8 cellular contexts compared by ENCODE assay signal in the genomic region with DNA sequence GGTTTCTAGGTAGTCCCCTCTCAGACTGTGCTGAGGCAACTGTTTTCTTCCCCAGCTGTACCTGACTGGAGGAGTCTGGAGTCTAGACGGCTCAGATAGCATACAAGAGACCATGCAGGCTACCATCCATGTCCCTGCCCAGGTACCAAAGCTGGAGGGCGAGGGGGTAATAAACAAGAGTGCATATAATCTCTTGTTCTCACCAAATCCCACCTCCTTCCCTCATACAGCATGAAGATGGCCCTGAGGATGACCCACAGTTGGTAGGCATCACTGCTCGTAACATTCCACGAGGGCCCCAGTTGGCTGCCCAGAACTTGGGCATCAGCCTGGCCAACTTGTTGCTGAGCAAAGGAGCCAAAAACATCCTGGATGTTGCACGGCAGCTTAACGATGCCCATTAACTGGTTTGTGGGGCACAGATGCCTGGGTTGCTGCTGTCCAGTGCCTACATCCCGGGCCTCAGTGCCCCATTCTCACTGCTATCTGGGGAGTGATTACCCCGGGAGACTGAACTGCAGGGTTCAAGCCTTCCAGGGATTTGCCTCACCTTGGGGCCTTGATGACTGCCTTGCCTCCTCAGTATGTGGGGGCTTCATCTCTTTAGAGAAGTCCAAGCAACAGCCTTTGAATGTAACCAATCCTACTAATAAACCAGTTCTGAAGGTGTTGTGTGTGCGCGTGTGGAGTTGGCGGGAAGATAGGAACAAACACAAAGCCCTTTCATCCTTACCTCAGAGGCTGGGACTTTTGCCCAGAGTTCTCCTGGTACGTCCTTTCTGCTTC. TPM values are rescaled to one million over a fixed set of nuclear protein-coding genes. Genes with fewer than 3 reads are reported as not detected.
DNase-seq lines count a peak whose midpoint lies in the region; ATAC-seq and TF ChIP-seq lines count a peak whose summit lies in the region.

No MANE protein-coding gene starts in this region.

- H3K27me3 ChIP-seq in cardiac muscle cell (no peaks in the 10 kb centered on the region), heart left ventricle (no peaks in the 10 kb centered on the region), iPS-15b (ENCODE audit: control insufficient read depth, insufficient read depth, low read length) (no peaks in the 10 kb centered on the region)

- H3K36me3 Mint-ChIP-seq in activated CD8-positive, alpha-beta T cell treated with anti-CD3 and anti-CD28 coated beads for 36 hours (ENCODE audit: low read depth), result peaks cover 61% of the 10 kb centered on the region
- H3K36me3 Mint-ChIP-seq in type B pancreatic cell, result peaks cover 24% of the 10 kb centered on the region

- peaks cover 29% of the 10 kb centered on the region for H3K36me3 ChIP-seq in cardiac muscle cell
- peaks cover 0 to 44% (median 30%) of the 10 kb centered on the region in 9 donors for H3K36me3 ChIP-seq in heart left ventricle
- H3K36me3 ChIP-seq in iPS-15b (ENCODE audit: control insufficient read depth, insufficient read depth, low read length), result peaks cover 19% of the 10 kb centered on the region

- CTCF ChIA-PET in activated CD8-positive, alpha-beta T cell treated with anti-CD3 and anti-CD28 coated beads for 36 hours (lab: Charles Lee), result interaction anchor here (0.7 to 1.7 kb wide), 4 partner anchors 14 to 103 kb away, joined by 3 to 7 read pairs (median 3); partner anchors contain the start of genes C2CD2L and VPS11

- no peaks in the 10 kb centered on the region for H3K9me3 Mint-ChIP-seq in activated CD8-positive, alpha-beta T cell treated with anti-CD3 and anti-CD28 coated beads for 36 hours
- no peaks in the 10 kb centered on the region for H3K9me3 Mint-ChIP-seq in type B pancreatic cell

- POLR2A ChIA-PET in activated CD8-positive, alpha-beta T cell treated with anti-CD3 and anti-CD28 coated beads for 36 hours (lab: Charles Lee), result interaction anchor here (0.6 to 7.0 kb wide), 22 partner anchors 8 to 230 kb away, joined by 3 to 107 read pairs (median 5); partner anchors contain the start of genes C2CD2L, DPAGT1, HINFP and HMBS

- intact Hi-C loops in heart left ventricle (cut with DNase I), result loop anchor here in 1 of 10 donors (5.0 to 10.0 kb wide), 2 partner anchors 34 to 102 kb away; no protein-coding TSS in a partner anchor
- intact Hi-C loops in activated CD8-positive, alpha-beta T cell treated with anti-CD3 and anti-CD28 coated beads for 36 hours (cut with micrococcal nuclease), result no loop called here

- peaks cover 10% of the 10 kb centered on the region for H3K4me1 ChIP-seq in cardiac muscle cell (ENCODE audit: low read depth)
- peaks cover 6 to 33% (median 19%) of the 10 kb centered on the region in 12 donors for H3K4me1 ChIP-seq in heart left ventricle
- H3K4me1 ChIP-seq in iPS-15b (ENCODE audit: control insufficient read depth, insufficient read depth, low read length), result peaks cover 7% of the 10 kb centered on the region

- DNase-seq in cardiac muscle cell (ENCODE audit: low read depth in 1 of 2, low spot score in 1 of 2) (peak in 1 of 2 donors; percentile 34), heart left ventricle (no peak), type B pancreatic cell (ENCODE audit: extremely low spot score, unreplicated experiment) (no peak), NOMO-1 treated with dmso at 0.1 percent for 144 hours (lab: John Stamatoyannopoulos, UW; ENCODE audit: unreplicated experiment) (no peak), ACHN (no peak)
- no peak for DNase-seq in activated CD8-positive, alpha-beta T cell treated with anti-CD3 and anti-CD28 coated beads for 36 hours
- DNase-seq in stimulated activated CD4-positive, alpha-beta T cell treated with anti-CD3 and anti-CD28 coated beads, Interleukin-15, amount 100 ng/mL, for 24 hours, result no peak

- H3K4me3 ChIP-seq in cardiac muscle cell (peak overlapping the region; percentile 74), heart left ventricle (peak overlapping the region in 6 of 12 donors; percentile 62 to 84 (median 77)), iPS-15b (ENCODE audit: low read depth, low read length) (peak overlapping the region; percentile 92)

- no peak for ATAC-seq in heart left ventricle
- ATAC-seq in activated CD8-positive, alpha-beta T cell treated with anti-CD3 and anti-CD28 coated beads for 36 hours, result no peak

- H3K27ac Mint-ChIP-seq in activated CD8-positive, alpha-beta T cell treated with anti-CD3 and anti-CD28 coated beads for 36 hours, result peak overlapping the region; percentile 86
- H3K27ac Mint-ChIP-seq in type B pancreatic cell, result peak overlapping the region; percentile 89

- peaks cover 1% of the 10 kb centered on the region for H3K27me3 Mint-ChIP-seq in activated CD8-positive, alpha-beta T cell treated with anti-CD3 and anti-CD28 coated beads for 36 hours
- H3K27me3 Mint-ChIP-seq in type B pancreatic cell, result no peaks in the 10 kb centered on the region

- in situ Hi-C loops in ACHN (cut with HindIII; ENCODE audit: low pct_ligation_motif_present, low pct_unique_long_range_greater_than_20kb, low sequenced_read_pairs), result no loop called here

- no peak for TF ChIP-seq POLR2A in heart left ventricle (IDR thresholded peaks at IDR 0.05)

- peak overlapping the region; percentile 30 for H3K9ac ChIP-seq in iPS-15b (ENCODE audit: low read depth, low read length)

- TF ChIP-seq CTCF in cardiac muscle cell (IDR thresholded peaks at IDR 0.05; ENCODE audit: low read depth, low read length), result no peak
- TF ChIP-seq CTCF in heart left ventricle (IDR thresholded peaks at IDR 0.05), result no peak
- TF ChIP-seq CTCF in activated CD8-positive, alpha-beta T cell treated with anti-CD3 and anti-CD28 coated beads for 36 hours (IDR thresholded peaks at IDR 0.05), result no peak
- TF ChIP-seq CTCF in type B pancreatic cell (conservative IDR thresholded peaks at IDR 0.05), result no peak

- H3K9me3 ChIP-seq in cardiac muscle cell (ENCODE audit: low read depth), result no peaks in the 10 kb centered on the region
- no peaks in the 10 kb centered on the region for H3K9me3 ChIP-seq in heart left ventricle
- H3K9me3 ChIP-seq in iPS-15b (ENCODE audit: control insufficient read depth, insufficient read depth, low read length), result no peaks in the 10 kb centered on the region

- H3K4me1 Mint-ChIP-seq in activated CD8-positive, alpha-beta T cell treated with anti-CD3 and anti-CD28 coated beads for 36 hours (ENCODE audit: low read depth), result peaks cover 27% of the 10 kb centered on the region
- peaks cover 25% of the 10 kb centered on the region for H3K4me1 Mint-ChIP-seq in type B pancreatic cell (ENCODE audit: unreplicated experiment)

- H3K27ac ChIP-seq in cardiac muscle cell (peak overlapping the region; percentile 93), heart left ventricle (peak overlapping the region in 6 of 12 donors; percentile 2 to 97 (median 90))

- 50 to 62% (median 58%) methylated on average over 8 to 12 of the region's 12 CpGs for WGBS in heart left ventricle, 4 donors

- H3K4me3 Mint-ChIP-seq in activated CD8-positive, alpha-beta T cell treated with anti-CD3 and anti-CD28 coated beads for 36 hours, result peak overlapping the region; percentile 93
- H3K4me3 Mint-ChIP-seq in type B pancreatic cell, result peak overlapping the region; percentile 94

RNA-seq across cellular contexts. Expression of gene HMBS, which starts 8.4 kb away (rescaled TPM):
- total RNA-seq in cardiac muscle cell (9.6 and 17.2 TPM in 2 replicates), heart left ventricle (10 to 100 TPM in 8 of 9 donors, 1 to 10 TPM in 1; 8.1 to 24.1 (median 16.6) TPM), type B pancreatic cell (ENCODE audit: low replicate concordance) (25.3 and 38.2 TPM in 2 replicates)
- polyA plus RNA-seq in cardiac muscle cell (55.2 and 92.9 TPM in 2 replicates), heart left ventricle (10 to 100 TPM; 28.8 to 34.0 TPM)
- 10 to 100 TPM; 33.6 to 36.1 TPM for total RNA-seq in activated CD8-positive, alpha-beta T cell treated with anti-CD3 and anti-CD28 coated beads for 36 hours

RNA-seq across cellular contexts. Expression of gene DPAGT1, which starts 8.6 kb away (rescaled TPM):
- total RNA-seq in cardiac muscle cell (31.4 and 36.0 TPM in 2 replicates), heart left ventricle (10 to 100 TPM; 11.2 to 32.4 (median 16.5) TPM), type B pancreatic cell (ENCODE audit: low replicate concordance) (46.4 and 62.1 TPM in 2 replicates)
- polyA plus RNA-seq in cardiac muscle cell (57.9 and 77.3 TPM in 2 replicates), heart left ventricle (10 to 100 TPM; 13.4 to 32.9 TPM)
- 10 to 100 TPM; 51.1 to 52.2 TPM for total RNA-seq in activated CD8-positive, alpha-beta T cell treated with anti-CD3 and anti-CD28 coated beads for 36 hours

RNA-seq across cellular contexts. Expression of gene C2CD2L, which starts 14.1 kb away (rescaled TPM):
- 16.4 and 20.8 TPM in 2 replicates for total RNA-seq in cardiac muscle cell
- 11.1 and 14.8 TPM in 2 replicates for polyA plus RNA-seq in cardiac muscle cell
- 10 to 100 TPM in 5 of 9 donors, 1 to 10 TPM in 4; 7.1 to 18.3 (median 11.2) TPM for total RNA-seq in heart left ventricle
- 10 to 100 TPM in 1 of 2 donors, 1 to 10 TPM in 1; 6.6 to 17.7 TPM for polyA plus RNA-seq in heart left ventricle
- 10 to 100 TPM; 14.2 to 17.7 TPM for total RNA-seq in activated CD8-positive, alpha-beta T cell treated with anti-CD3 and anti-CD28 coated beads for 36 hours
- total RNA-seq in type B pancreatic cell (ENCODE audit: low replicate concordance), result 10.7 and 13.5 TPM in 2 replicates

RNA-seq across cellular contexts. Expression of gene VPS11, which starts 25.5 kb away (rescaled TPM):
- total RNA-seq in cardiac muscle cell, result 22.1 and 34.1 TPM in 2 replicates
- polyA plus RNA-seq in cardiac muscle cell, result 22.3 and 23.7 TPM in 2 replicates
- 10 to 100 TPM; 18.7 to 33.3 (median 21.5) TPM for total RNA-seq in heart left ventricle
- polyA plus RNA-seq in heart left ventricle, result 10 to 100 TPM; 21.7 to 27.1 TPM
- total RNA-seq in activated CD8-positive, alpha-beta T cell treated with anti-CD3 and anti-CD28 coated beads for 36 hours, result 10 to 100 TPM; 17.1 to 17.2 TPM
- 34.8 and 35.8 TPM in 2 replicates for total RNA-seq in type B pancreatic cell (ENCODE audit: low replicate concordance)

RNA-seq across cellular contexts. Expression of gene HINFP, which starts 28.3 kb away (rescaled TPM):
- total RNA-seq in cardiac muscle cell (21.6 and 28.2 TPM in 2 replicates), heart left ventricle (10 to 100 TPM in 7 of 9 donors, 1 to 10 TPM in 2; 9.4 to 16.3 (median 12.8) TPM), type B pancreatic cell (ENCODE audit: low replicate concordance) (31.6 and 33.0 TPM in 2 replicates)
- polyA plus RNA-seq in cardiac muscle cell (33.2 and 34.1 TPM in 2 replicates), heart left ventricle (10 to 100 TPM; 10.8 to 12.9 TPM)
- total RNA-seq in activated CD8-positive, alpha-beta T cell treated with anti-CD3 and anti-CD28 coated beads for 36 hours, result 10 to 100 TPM; 23.9 to 26.5 TPM
